Comparison of ENCODE assay signal across 10 cellular contexts in the genomic region with DNA sequence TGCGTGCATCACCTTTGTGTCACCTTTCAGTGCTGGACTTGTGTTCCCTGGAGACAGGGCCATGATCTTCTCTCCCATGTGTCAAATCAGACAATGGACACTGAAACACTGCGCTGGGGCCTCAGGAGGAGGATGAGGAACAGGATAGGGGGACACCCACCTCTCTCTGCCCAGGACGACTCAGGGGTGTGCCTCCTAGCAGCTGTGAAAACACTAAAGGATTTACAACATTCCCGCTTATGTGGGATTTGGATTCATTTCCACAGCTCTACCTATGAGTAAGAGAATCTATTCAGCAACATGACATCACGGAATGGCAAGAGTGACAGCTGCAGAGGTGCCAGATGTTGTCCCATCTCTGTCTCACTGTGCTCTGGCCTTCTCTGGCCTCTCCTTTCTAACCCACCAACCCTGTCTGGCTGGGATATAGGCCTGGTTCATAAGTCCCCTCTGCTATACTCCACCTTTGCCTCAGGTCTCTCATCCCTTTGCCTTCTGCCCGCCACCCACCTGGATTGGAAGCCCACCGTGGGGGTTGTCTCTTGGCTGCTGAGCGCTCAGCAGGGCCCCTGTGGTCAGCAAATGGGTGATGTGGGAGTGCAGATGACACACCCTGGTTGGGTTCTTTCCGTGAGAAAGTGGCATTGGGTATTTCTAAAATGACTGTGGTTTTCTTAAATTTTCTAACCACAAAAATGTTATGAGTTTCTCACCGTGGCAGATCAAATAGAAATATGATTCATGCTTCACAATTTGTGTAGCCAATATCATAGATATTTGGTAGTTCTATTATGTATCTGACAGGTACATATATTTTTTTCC. TPM values are rescaled to one million over a fixed set of nuclear protein-coding genes. Genes with fewer than 3 reads are reported as not detected.
A peak's percentile ranks its signal among the peaks of the same experiment; 100 is the strongest.
DNase-seq lines count a peak whose midpoint lies in the region; ATAC-seq and TF ChIP-seq lines count a peak whose summit lies in the region.
"Had no signal": no experiment of that assay in that cellular context is flagged by ENCODE, and none has a peak within 500 bp of the region (broad histone marks: within the 10 kb centered on the region; RNA-seq: fewer than 3 reads in every experiment).

No MANE protein-coding gene starts in this region.

- intact Hi-C loops in CD8-positive, alpha-beta T cell (cut with DNase I, micrococcal nuclease), result loop anchor here in 1 of 2 experiments (2.0 to 5.0 kb wide), 3 partner anchors 42 to 52 kb away; partner anchors contain the start of gene TLR5
- intact Hi-C loops in ovary (cut with DNase I), result no loop called here

- no peak for TF ChIP-seq EP300 in ovary (IDR thresholded peaks at IDR 0.05)

- H3K27me3 Mint-ChIP-seq in CD8-positive, alpha-beta T cell (ENCODE audit: low read depth), result no peaks in the 10 kb centered on the region
- H3K27me3 Mint-ChIP-seq in stimulated activated naive CD8-positive, alpha-beta T cell treated with anti-CD3 and anti-CD28 coated beads, Interleukin-15, amount 100 ng/mL, for 72 hours, result no peaks in the 10 kb centered on the region

- POLR2A ChIA-PET in CD8-positive, alpha-beta T cell (lab: Charles Lee), result no interaction called here

- DNase-seq in CD8-positive, alpha-beta T cell, result peak in 5 of 7 experiments; percentile 38 to 54 (median 48)
- DNase-seq in activated CD4-positive, alpha-beta T cell treated with anti-CD3 and anti-CD28 coated beads for 48 hours, result peak; percentile 75
- DNase-seq in fibroblast of peridontal ligament (ENCODE audit: extremely low read depth) (peak; percentile 22), ovary (no peak), coronary artery (ENCODE audit: low spot score) (no peak)
- peak; percentile 78 to 80 for DNase-seq in stimulated activated naive CD8-positive, alpha-beta T cell treated with anti-CD3 and anti-CD28 coated beads, Interleukin-15, amount 100 ng/mL, for 72 hours

- peaks cover 29% of the 10 kb centered on the region for H3K4me1 ChIP-seq in CD8-positive, alpha-beta T cell (ENCODE audit: insufficient read depth, low read length)
- no peaks in the 10 kb centered on the region for H3K4me1 ChIP-seq in ovary (ENCODE audit: insufficient read depth)
- H3K4me1 ChIP-seq: upper lobe of left lung had no signal

- peaks cover 31% of the 10 kb centered on the region for H3K4me1 Mint-ChIP-seq in CD8-positive, alpha-beta T cell (ENCODE audit: low read depth)
- peaks cover 66% of the 10 kb centered on the region for H3K4me1 Mint-ChIP-seq in stimulated activated naive CD8-positive, alpha-beta T cell treated with anti-CD3 and anti-CD28 coated beads, Interleukin-15, amount 100 ng/mL, for 72 hours

- H3K36me3 Mint-ChIP-seq in CD8-positive, alpha-beta T cell, result no peaks in the 10 kb centered on the region

- no peak overlapping the region for H3K27ac ChIP-seq in CD8-positive, alpha-beta T cell (ENCODE audit: low read depth, low read length)
- no peak overlapping the region for H3K27ac ChIP-seq in ovary
- H3K27ac ChIP-seq in coronary artery, result no peak overlapping the region
- H3K27ac ChIP-seq: cardiac muscle cell, upper lobe of left lung had no signal

- H3K4me3 ChIP-seq in CD8-positive, alpha-beta T cell (ENCODE audit: low read depth, low read length), result peak overlapping the region; percentile 12
- H3K4me3 ChIP-seq in ovary (no peak overlapping the region), coronary artery (no peak overlapping the region)
- H3K4me3 ChIP-seq: cardiac muscle cell, upper lobe of left lung had no signal

- ATAC-seq in CD8-positive, alpha-beta T cell, result peak; percentile 84
- peak; percentile 48 for ATAC-seq in HG03108 (IDR thresholded peaks at IDR 0.05; ENCODE audit: unreplicated experiment)
- ATAC-seq in stimulated activated naive CD8-positive, alpha-beta T cell treated with anti-CD3 and anti-CD28 coated beads, Interleukin-15, amount 100 ng/mL, for 72 hours, result peak; percentile 94
- ATAC-seq in GM21529 (IDR thresholded peaks at IDR 0.05; ENCODE audit: unreplicated experiment), result no peak

- TF ChIP-seq POLR2A in ovary (IDR thresholded peaks at IDR 0.05), result no peak

- H3K36me3 ChIP-seq in CD8-positive, alpha-beta T cell (ENCODE audit: insufficient read depth, low read length), result no peaks in the 10 kb centered on the region
- H3K36me3 ChIP-seq in ovary, result no peaks in the 10 kb centered on the region
- H3K36me3 ChIP-seq: cardiac muscle cell, upper lobe of left lung had no signal

- H3K27me3 ChIP-seq in CD8-positive, alpha-beta T cell (ENCODE audit: insufficient read depth, low read length), result no peaks in the 10 kb centered on the region
- H3K27me3 ChIP-seq in ovary, result no peaks in the 10 kb centered on the region
- H3K27me3 ChIP-seq: cardiac muscle cell, upper lobe of left lung had no signal

- no peak for TF ChIP-seq CTCF in CD8-positive, alpha-beta T cell (IDR thresholded peaks at IDR 0.05)
- TF ChIP-seq CTCF in ovary (IDR thresholded peaks at IDR 0.05) (no peak), coronary artery (IDR thresholded peaks at IDR 0.05) (no peak)

- peak overlapping the region; percentile 3 for H3K4me3 Mint-ChIP-seq in CD8-positive, alpha-beta T cell
- H3K4me3 Mint-ChIP-seq in stimulated activated naive CD8-positive, alpha-beta T cell treated with anti-CD3 and anti-CD28 coated beads, Interleukin-15, amount 100 ng/mL, for 72 hours, result peak overlapping the region; percentile 58 to 67

- H3K9me3 ChIP-seq in CD8-positive, alpha-beta T cell (ENCODE audit: low read length), result no peaks in the 10 kb centered on the region
- no peaks in the 10 kb centered on the region for H3K9me3 ChIP-seq in ovary
- H3K9me3 ChIP-seq: upper lobe of left lung had no signal

- 69 to 78% (median 73%) methylated on average over 10 of the region's 10 CpGs for WGBS in ovary, 3 donors

- no peaks in the 10 kb centered on the region for H3K9me3 Mint-ChIP-seq in CD8-positive, alpha-beta T cell
- no peaks in the 10 kb centered on the region for H3K9me3 Mint-ChIP-seq in stimulated activated naive CD8-positive, alpha-beta T cell treated with anti-CD3 and anti-CD28 coated beads, Interleukin-15, amount 100 ng/mL, for 72 hours

- CTCF ChIA-PET in CD8-positive, alpha-beta T cell (lab: Charles Lee), result interaction anchor here (1.0 kb wide), 1 partner anchor 56 kb away, joined by 4 read pairs; no protein-coding TSS in a partner anchor

- H3K27ac Mint-ChIP-seq in CD8-positive, alpha-beta T cell, result peak overlapping the region; percentile 60
- H3K27ac Mint-ChIP-seq in stimulated activated naive CD8-positive, alpha-beta T cell treated with anti-CD3 and anti-CD28 coated beads, Interleukin-15, amount 100 ng/mL, for 72 hours, result peak overlapping the region; percentile 81 to 98

RNA-seq across cellular contexts. Expression of gene TLR5, which starts 47.1 kb away (rescaled TPM):
- 1 to 10 TPM; 1.1 to 1.2 TPM for total RNA-seq in CD8-positive, alpha-beta T cell
- total RNA-seq in ovary, result 10 to 100 TPM in 6 of 7 donors, 1 to 10 TPM in 1; 7.7 to 38.8 (median 29.3) TPM
- 10 to 100 TPM in 1 of 2 donors, 1 to 10 TPM in 1; 9.9 to 22.3 TPM for polyA plus RNA-seq in ovary

Comparison
In these comparisons a context has a peak if more than half of its experiments do, and no peak if none do; other contexts are left out.
1. DNase-seq: peak in CD8-positive, alpha-beta T cell (5 of 7), activated CD4-positive, alpha-beta T cell treated with anti-CD3 and anti-CD28 coated beads for 48 hours (single experiment), fibroblast of peridontal ligament (single experiment) and stimulated activated naive CD8-positive, alpha-beta T cell treated with anti-CD3 and anti-CD28 coated beads, Interleukin-15, amount 100 ng/mL, for 72 hours (2 of 2); none in ovary (0 of 5) and coronary artery (single experiment).
2. RNA of gene TLR5, which starts 47.1 kb away (total RNA-seq): 7.7 to 38.8 TPM in ovary; 1.1 to 1.2 TPM in CD8-positive, alpha-beta T cell; every median in the first group is over 4 times any median in the second.